19 cellular contexts compared by ENCODE assay signal in the genomic region with DNA sequence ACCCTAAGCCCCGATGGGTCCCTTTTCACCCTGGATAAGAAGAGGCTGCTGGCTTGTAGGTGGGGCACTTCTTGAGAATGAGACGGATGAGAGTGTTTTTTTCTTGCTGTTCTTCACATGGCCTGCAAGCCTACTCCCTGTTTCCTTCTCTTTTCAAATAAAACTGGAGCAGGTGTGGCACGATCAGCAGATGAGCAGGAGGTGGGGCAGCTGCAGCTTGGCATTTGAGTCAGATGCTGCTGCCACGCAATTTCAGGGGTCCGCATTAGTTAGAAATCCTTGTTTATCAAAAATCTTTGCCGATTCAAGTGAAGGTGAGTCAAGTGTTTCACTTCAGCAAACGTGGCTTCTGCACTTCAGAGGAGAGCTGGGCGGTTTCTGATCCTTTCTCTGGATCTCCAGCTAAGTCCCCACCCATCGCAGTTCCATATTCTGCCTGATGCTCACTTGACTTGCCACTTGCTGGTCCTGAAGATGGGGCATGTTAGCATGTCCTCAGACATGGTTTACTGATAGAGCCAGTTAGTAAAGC. TPM values are rescaled to one million over a fixed set of nuclear protein-coding genes. Genes with fewer than 3 reads are reported as not detected.
"Had no signal": no experiment of that assay in that cellular context is flagged by ENCODE, and none has a peak within 500 bp of the region (broad histone marks: within the 10 kb centered on the region; RNA-seq: fewer than 3 reads in every experiment).

No MANE protein-coding gene starts in this region.

- H3K9me3 Mint-ChIP-seq: activated naive CD8-positive, alpha-beta T cell treated with anti-CD3 and anti-CD28 coated beads, Interleukin-2, amount 10 ng/mL, durations not matched to agents 7 days and 5 days; brain; naive thymus-derived CD8-positive, alpha-beta T cell had no signal

- ATAC-seq: activated CD4-positive, CD25-positive, alpha-beta regulatory T cell treated with anti-CD3 and anti-CD28 coated beads, Interleukin-2, amount 50 U/mL, for 24 hours; left lung; mucosa of descending colon; naive thymus-derived CD8-positive, alpha-beta T cell; pancreas had no signal

- H3K4me3 Mint-ChIP-seq: activated naive CD8-positive, alpha-beta T cell treated with anti-CD3 and anti-CD28 coated beads, Interleukin-2, amount 10 ng/mL, durations not matched to agents 7 days and 5 days; brain; naive thymus-derived CD8-positive, alpha-beta T cell had no signal

- DNase-seq: activated CD4-positive, alpha-beta T cell treated with anti-CD3 and anti-CD28 coated beads, Interleukin-2, amount 50 U/mL, for 1 hour; activated naive CD4-positive, alpha-beta T cell; activated naive CD8-positive, alpha-beta T cell treated with anti-CD3 and anti-CD28 coated beads, Interleukin-2, amount 10 ng/mL, durations not matched to agents 7 days and 5 days; activated T-cell treated with anti-CD3 and anti-CD28 coated beads for 4 hours; central memory CD4-positive, alpha-beta T cell; effector CD4-positive, alpha-beta T cell; esophagus squamous epithelium; hippocampal formation; kidney; left lung; mammary epithelial cell; mucosa of descending colon; naive thymus-derived CD8-positive, alpha-beta T cell; pancreas; sigmoid colon; spleen had no signal

- H3K36me3 Mint-ChIP-seq: activated naive CD8-positive, alpha-beta T cell treated with anti-CD3 and anti-CD28 coated beads, Interleukin-2, amount 10 ng/mL, durations not matched to agents 7 days and 5 days; brain; naive thymus-derived CD8-positive, alpha-beta T cell had no signal

- H3K27ac Mint-ChIP-seq: activated naive CD8-positive, alpha-beta T cell treated with anti-CD3 and anti-CD28 coated beads, Interleukin-2, amount 10 ng/mL, durations not matched to agents 7 days and 5 days; brain had no signal

RNA-seq across cellular contexts. Expression of a gene that starts 20.8 kb away (rescaled TPM):
- total RNA-seq: fibroblast of villous mesenchyme had no signal
